20 cellular contexts compared by ENCODE assay signal in the genomic region with DNA sequence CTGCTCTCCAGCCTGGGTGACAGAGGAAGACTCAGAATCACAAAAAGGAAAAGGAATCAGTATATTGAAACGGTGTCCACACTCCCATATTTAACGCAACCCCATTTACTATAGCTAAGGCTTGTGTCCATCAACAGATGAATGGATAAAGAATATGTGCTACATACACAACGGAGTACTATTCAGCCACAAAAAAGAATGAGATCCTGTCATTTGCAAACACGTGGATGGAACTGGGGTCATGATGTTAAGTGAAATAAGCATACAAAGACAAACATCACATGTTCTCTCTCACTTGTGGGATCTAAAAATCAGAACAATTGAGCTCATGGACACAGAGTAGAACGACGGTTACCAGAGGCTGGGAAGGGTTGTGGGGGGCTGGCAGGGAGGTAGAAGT.
"Had no signal": no experiment of that assay in that cellular context is flagged by ENCODE, and none has a peak within 500 bp of the region (broad histone marks: within the 10 kb centered on the region; RNA-seq: fewer than 3 reads in every experiment).

No MANE protein-coding gene starts in this region.

- H3K9me3 ChIP-seq: SK-N-SH had no signal

- H3K27ac ChIP-seq: KMS-11, RWPE1 had no signal

- ATAC-seq: HepG2 had no signal

- DNase-seq: IMR-90, Kasumi-1, MM.1S, NCI-H1092 treated with DMSO at 0.1 percent for 48 hours, NCI-H1436, NCI-H187, NCI-H2029, NCI-H2081 treated with DMSO at 0.1 percent for 48 hours, NCI-H2171, NCI-H226, NCI-H446, NCI-H510A, NCI-H524 treated with DMSO at 0.1 percent for 48 hours, NCI-H69, NCI-H774, SHP77, SK-N-SH had no signal
